9 cellular contexts compared by ENCODE assay signal in the genomic region with DNA sequence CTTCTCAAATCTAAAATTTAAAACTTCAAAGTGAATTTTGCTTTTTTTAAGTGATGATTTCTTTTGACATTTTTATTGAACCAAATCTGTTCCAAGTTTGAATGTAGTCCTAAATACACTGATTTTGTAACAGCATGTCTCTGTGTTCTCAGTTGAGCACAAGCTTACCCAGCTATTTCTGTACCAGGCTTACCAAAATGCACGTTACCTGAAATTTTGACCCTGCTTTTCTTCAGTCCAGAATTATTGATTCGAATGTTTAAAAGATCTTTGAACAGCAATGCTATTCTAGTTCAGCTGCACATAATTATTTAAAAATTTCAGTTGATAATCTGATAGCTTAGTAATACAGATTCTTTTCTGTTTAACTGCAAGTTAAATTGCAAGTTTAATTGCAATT.
"Had no signal": no experiment of that assay in that cellular context is flagged by ENCODE, and none has a peak within 500 bp of the region (broad histone marks: within the 10 kb centered on the region; RNA-seq: fewer than 3 reads in every experiment).

No MANE protein-coding gene starts in this region.

- H2AFZ ChIP-seq: GM23248 had no signal

- ATAC-seq: HCT116, K562 had no signal

- DNase-seq: GM23248, GOT3, H7, HFFc6, IMR-90 had no signal

- H3K27ac ChIP-seq: GM23248, HL-60 had no signal

- H3K4me3 ChIP-seq: GM23248, HAP-1, K562 had no signal

- H3K9me3 ChIP-seq: HAP-1 had no signal

- H3K9ac ChIP-seq: GM23248 had no signal
